ENCODE assay signal across 13 cellular contexts in the genomic region with DNA sequence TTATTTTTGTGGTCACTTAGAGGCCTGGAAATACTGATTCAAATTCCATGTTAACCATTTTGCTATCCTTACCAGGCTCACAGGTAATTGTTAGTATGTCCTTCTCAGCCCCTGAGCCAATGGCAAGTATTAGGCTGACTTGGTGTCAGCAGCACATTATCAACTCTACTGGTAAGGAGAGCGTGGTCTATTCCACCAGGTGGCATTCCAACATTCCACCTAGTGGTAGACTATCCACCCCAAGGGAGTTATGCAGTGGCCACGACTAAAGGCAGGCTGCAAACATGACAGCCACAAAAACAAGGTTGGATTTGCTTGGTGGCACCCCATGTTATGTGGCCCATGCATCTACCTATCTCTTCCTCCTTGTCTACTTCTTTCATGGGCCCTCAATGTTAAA. TPM values are rescaled to one million over a fixed set of nuclear protein-coding genes. Genes with fewer than 3 reads are reported as not detected.
DNase-seq lines count a peak whose midpoint lies in the region; ATAC-seq, FAIRE-seq and TF ChIP-seq lines count a peak whose summit lies in the region.
"Had no signal": no experiment of that assay in that cellular context is flagged by ENCODE, and none has a peak within 500 bp of the region (broad histone marks: within the 10 kb centered on the region; RNA-seq: fewer than 3 reads in every experiment).

No MANE protein-coding gene starts in this region.

- H3K27ac ChIP-seq in H9 (ENCODE audit: insufficient read length, low read depth, low read length) (no peak overlapping the region), liver (ENCODE audit: low read depth in 1 of 2, low read length in 2 of 2) (no peak overlapping the region)
- H3K27ac ChIP-seq: skin epidermis, VCaP had no signal

- no peaks in the 10 kb centered on the region for H3K79me1 ChIP-seq in H9 (ENCODE audit: insufficient read depth, low read depth, low read length, poor library complexity, severe bottlenecking)

- no peaks in the 10 kb centered on the region for H3K23me2 ChIP-seq in H9 (ENCODE audit: insufficient read length, low read depth, low read length, poor library complexity, severe bottlenecking)

- no peak overlapping the region for H2BK5ac ChIP-seq in H9 (ENCODE audit: insufficient read length, low read length)

- no peaks in the 10 kb centered on the region for H3K9me3 Mint-ChIP-seq in H9
- H3K9me3 Mint-ChIP-seq in activated T-helper 17 cell treated with anti-CD3 and anti-CD28 coated beads, Interleukin-2, amount 50 U/mL, for 72 hours: no peaks in the 10 kb centered on the region

- H3K14ac ChIP-seq in H9 (ENCODE audit: insufficient read depth, low read length): no peak overlapping the region

- no peaks in the 10 kb centered on the region for H4K20me1 ChIP-seq in H9 (ENCODE audit: control insufficient read depth, insufficient read depth, insufficient read length)

- no peak overlapping the region for H4K8ac ChIP-seq in H9 (replicated peaks; ENCODE audit: insufficient read length, low read depth, low read length)

- H3K23ac ChIP-seq in H9 (ENCODE audit: insufficient read length, low read depth, low read length): no peak overlapping the region

- H3K27me3 ChIP-seq in H9 (ENCODE audit: insufficient read depth, low read length) (no peaks in the 10 kb centered on the region), liver (ENCODE audit: control insufficient read depth in 4 of 4, insufficient read depth in 4 of 4, low read length in 3 of 4) (no peaks in the 10 kb centered on the region)

- FAIRE-seq in D721Med (lab: Jason Lieb, UNC): no peak

- no peaks in the 10 kb centered on the region for H3K36me3 Mint-ChIP-seq in H9 (ENCODE audit: insufficient read depth in 1 of 3, low read depth in 3 of 3)
- H3K36me3 Mint-ChIP-seq in activated T-helper 17 cell treated with anti-CD3 and anti-CD28 coated beads, Interleukin-2, amount 50 U/mL, for 72 hours (ENCODE audit: low read depth): no peaks in the 10 kb centered on the region

- H2BK20ac ChIP-seq in H9 (ENCODE audit: low read depth, low read length, poor library complexity, severe bottlenecking): no peak overlapping the region

- no peaks in the 10 kb centered on the region for H3K79me2 ChIP-seq in H9 (ENCODE audit: insufficient read depth, low read length)

- no peak overlapping the region for H3K27ac Mint-ChIP-seq in H9
- H3K27ac Mint-ChIP-seq in activated T-helper 17 cell treated with anti-CD3 and anti-CD28 coated beads, Interleukin-2, amount 50 U/mL, for 72 hours: no peak overlapping the region

- no peak overlapping the region for H3K4ac ChIP-seq in H9 (ENCODE audit: low read depth, low read length)

- H2BK120ac ChIP-seq in H9 (ENCODE audit: low read depth, low read length, poor library complexity, severe bottlenecking): no peak overlapping the region

- H3K9ac ChIP-seq in H9 (ENCODE audit: extremely low read depth, insufficient read length, low read length) (no peak overlapping the region), liver (ENCODE audit: low read depth in 1 of 2, low read length in 2 of 2) (no peak overlapping the region)

- H3K56ac ChIP-seq in H9 (ENCODE audit: insufficient read length, low read depth, low read length): no peak overlapping the region

- H3T11ph ChIP-seq in H9 (ENCODE audit: low read length): no peak overlapping the region

- H4K91ac ChIP-seq in H9 (ENCODE audit: insufficient read length, low read depth, low read length): no peak overlapping the region

- H3K18ac ChIP-seq in H9 (ENCODE audit: insufficient read length, low read depth, low read length): no peak overlapping the region

- H2AK5ac ChIP-seq in H9 (ENCODE audit: insufficient read length, low read length): no peak overlapping the region

- WGBS in H9 (ENCODE audit: extremely low coverage, insufficient read length, low lambda C conversion rate): no CpG with 5 or more reads among the region's 2 CpGs
- WGBS in liver: 74% methylated on average over 2 of the region's 2 CpGs

- no peak overlapping the region for H3K4me2 ChIP-seq in H9 (ENCODE audit: insufficient read depth, insufficient read length, low read length)

- H4K5ac ChIP-seq in H9 (ENCODE audit: insufficient read length, low read depth, low read length): no peak overlapping the region

- TF ChIP-seq CTCF in D721Med (IDR thresholded peaks at IDR 0.05; ENCODE audit: insufficient read depth, missing control alignments) (peak; percentile 35), H9 (conservative IDR thresholded peaks at IDR 0.05) (peak; percentile 45; the same call in 2 of the 3 replicates), liver (IDR thresholded peaks at IDR 0.05; ENCODE audit: low read depth, low read length, missing input control) (peak; percentile 21)

- no peaks in the 10 kb centered on the region for H3K27me3 Mint-ChIP-seq in H9 (ENCODE audit: low read depth)
- no peaks in the 10 kb centered on the region for H3K27me3 Mint-ChIP-seq in activated T-helper 17 cell treated with anti-CD3 and anti-CD28 coated beads, Interleukin-2, amount 50 U/mL, for 72 hours

- H3K4me1 Mint-ChIP-seq in H9: no peaks in the 10 kb centered on the region
- no peaks in the 10 kb centered on the region for H3K4me1 Mint-ChIP-seq in activated T-helper 17 cell treated with anti-CD3 and anti-CD28 coated beads, Interleukin-2, amount 50 U/mL, for 72 hours

- no peak overlapping the region for H3K4me3 Mint-ChIP-seq in H9
- H3K4me3 Mint-ChIP-seq in activated T-helper 17 cell treated with anti-CD3 and anti-CD28 coated beads, Interleukin-2, amount 50 U/mL, for 72 hours: no peak overlapping the region

- TF ChIP-seq RAD21 in liver (IDR thresholded peaks at IDR 0.05): peak; percentile 42 to 66

- no peak overlapping the region for H2AFZ ChIP-seq in H9 (ENCODE audit: low read length)

- ATAC-seq in activated T-helper 17 cell treated with anti-CD3 and anti-CD28 coated beads, Interleukin-2, amount 50 U/mL, for 72 hours (replicated peaks): peak; percentile 52
- ATAC-seq in GM18870 (IDR thresholded peaks at IDR 0.05; ENCODE audit: unreplicated experiment) (no peak), HG03457 (IDR thresholded peaks at IDR 0.05; ENCODE audit: unreplicated experiment) (no peak)

- H3K4me3 ChIP-seq in liver (ENCODE audit: low read depth in 1 of 3, low read length in 3 of 3): no peak overlapping the region
- H3K4me3 ChIP-seq: skin epidermis had no signal

- H3K9me3 ChIP-seq in H9 (ENCODE audit: control insufficient read depth, low read depth, low read length): no peaks in the 10 kb centered on the region
- H3K9me3 ChIP-seq in liver (ENCODE audit: control insufficient read depth in 4 of 4, low read length in 3 of 4): no peaks in the 10 kb centered on the region

- H3K4me1 ChIP-seq in H9 (ENCODE audit: insufficient read depth, low read length) (no peaks in the 10 kb centered on the region), liver (ENCODE audit: control insufficient read depth in 4 of 4, insufficient read depth in 4 of 4, low read length in 3 of 4) (no peaks in the 10 kb centered on the region)

- DNase-seq in D721Med (ENCODE audit: insufficient read length, low spot score) (no peak), H9 (peak; percentile 45), SHP77 (lab: John Stamatoyannopoulos, UW) (no peak)
- DNase-seq: caudate nucleus, DMS153, foreskin fibroblast, NCI-H1092 treated with DMSO at 0.1 percent for 48 hours had no signal

- no peak overlapping the region for H2BK12ac ChIP-seq in H9 (ENCODE audit: insufficient read length, low read depth, low read length)

- no peak overlapping the region for H2BK15ac ChIP-seq in H9 (ENCODE audit: low read depth, low read length)

- H3K36me3 ChIP-seq in liver (ENCODE audit: control insufficient read depth in 4 of 4, insufficient read depth in 3 of 4, low read depth in 1 of 4, low read length in 3 of 4): no peaks in the 10 kb centered on the region

TF ChIP-seq in liver, 16 proteins besides CTCF, POLR2A, EP300 and RAD21:
- TF ChIP-seq, protein P1, sequence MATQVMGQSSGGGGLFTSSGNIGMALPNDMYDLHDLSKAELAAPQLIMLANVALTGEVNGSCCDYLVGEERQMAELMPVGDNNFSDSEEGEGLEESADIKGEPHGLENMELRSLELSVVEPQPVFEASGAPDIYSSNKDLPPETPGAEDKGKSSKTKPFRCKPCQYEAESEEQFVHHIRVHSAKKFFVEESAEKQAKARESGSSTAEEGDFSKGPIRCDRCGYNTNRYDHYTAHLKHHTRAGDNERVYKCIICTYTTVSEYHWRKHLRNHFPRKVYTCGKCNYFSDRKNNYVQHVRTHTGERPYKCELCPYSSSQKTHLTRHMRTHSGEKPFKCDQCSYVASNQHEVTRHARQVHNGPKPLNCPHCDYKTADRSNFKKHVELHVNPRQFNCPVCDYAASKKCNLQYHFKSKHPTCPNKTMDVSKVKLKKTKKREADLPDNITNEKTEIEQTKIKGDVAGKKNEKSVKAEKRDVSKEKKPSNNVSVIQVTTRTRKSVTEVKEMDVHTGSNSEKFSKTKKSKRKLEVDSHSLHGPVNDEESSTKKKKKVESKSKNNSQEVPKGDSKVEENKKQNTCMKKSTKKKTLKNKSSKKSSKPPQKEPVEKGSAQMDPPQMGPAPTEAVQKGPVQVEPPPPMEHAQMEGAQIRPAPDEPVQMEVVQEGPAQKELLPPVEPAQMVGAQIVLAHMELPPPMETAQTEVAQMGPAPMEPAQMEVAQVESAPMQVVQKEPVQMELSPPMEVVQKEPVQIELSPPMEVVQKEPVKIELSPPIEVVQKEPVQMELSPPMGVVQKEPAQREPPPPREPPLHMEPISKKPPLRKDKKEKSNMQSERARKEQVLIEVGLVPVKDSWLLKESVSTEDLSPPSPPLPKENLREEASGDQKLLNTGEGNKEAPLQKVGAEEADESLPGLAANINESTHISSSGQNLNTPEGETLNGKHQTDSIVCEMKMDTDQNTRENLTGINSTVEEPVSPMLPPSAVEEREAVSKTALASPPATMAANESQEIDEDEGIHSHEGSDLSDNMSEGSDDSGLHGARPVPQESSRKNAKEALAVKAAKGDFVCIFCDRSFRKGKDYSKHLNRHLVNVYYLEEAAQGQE (IDR thresholded peaks at IDR 0.05): no peak
- TF ChIP-seq HNF4G (IDR thresholded peaks at IDR 0.05): no peak

RNA-seq across cellular contexts. Expression of gene GCC2, which starts 31.8 kb away (rescaled TPM):
- total RNA-seq in H9 (2021): 46.7 and 53.3 TPM in 2 replicates
- total RNA-seq in activated T-helper 17 cell treated with anti-CD3 and anti-CD28 coated beads, Interleukin-2, amount 50 U/mL, for 72 hours: 10 to 100 TPM; 32.4 to 62.9 TPM
- 10 to 100 TPM; 18.2 to 21.7 TPM for total RNA-seq in liver
- 10 to 100 TPM in 1 of 2 donors, 1 to 10 TPM in 1; 4.8 to 26.1 TPM for polyA plus RNA-seq in liver

RNA-seq across cellular contexts. Expression of gene SULT1C4, which starts 39.5 kb away (rescaled TPM):
- total RNA-seq in H9 (2021) (0.86 and 0.96 TPM in 2 replicates), liver (10 to 100 TPM in 1 of 2 donors, 1 to 10 TPM in 1; 1.6 to 12.8 TPM)
- total RNA-seq in activated T-helper 17 cell treated with anti-CD3 and anti-CD28 coated beads, Interleukin-2, amount 50 U/mL, for 72 hours: not detected
- 1 to 10 TPM; 1.0 TPM for polyA plus RNA-seq in liver
